Comparison of ENCODE assay signal across 16 cellular contexts in the genomic region with DNA sequence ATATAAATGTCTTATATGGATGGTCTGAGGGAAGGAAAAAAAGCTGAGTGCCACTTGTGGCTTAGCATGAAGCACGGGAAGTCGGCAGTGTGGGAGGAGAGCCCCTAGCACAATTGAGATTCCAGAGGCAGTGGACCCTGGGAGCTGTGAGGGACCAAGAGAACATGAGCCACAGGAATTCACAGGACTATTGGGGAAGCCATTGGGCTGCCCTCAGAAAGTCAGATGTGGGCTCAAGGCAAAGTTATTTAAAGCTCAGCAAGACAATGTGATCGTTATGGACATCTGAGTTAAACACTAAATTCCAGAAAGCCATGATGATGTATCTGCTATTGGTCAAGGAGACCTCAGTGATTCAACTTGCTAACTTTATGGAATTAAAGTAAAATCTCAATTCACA.
DNase-seq lines count a peak whose midpoint lies in the region; ATAC-seq and TF ChIP-seq lines count a peak whose summit lies in the region.
"Had no signal": no experiment of that assay in that cellular context is flagged by ENCODE, and none has a peak within 500 bp of the region (broad histone marks: within the 10 kb centered on the region; RNA-seq: fewer than 3 reads in every experiment).

No MANE protein-coding gene starts in this region.

- H3K36me3 ChIP-seq in mucosa of descending colon (ENCODE audit: low read depth) = no peaks in the 10 kb centered on the region
- H3K36me3 ChIP-seq: BLaER1 treated with 17β-estradiol and CSF1 and Interleukin-3, amounts not matched to agents 10 nM and 100 nM; HAP-1 had no signal

- ATAC-seq in mucosa of descending colon (no peak), HG03045 (IDR thresholded peaks at IDR 0.05; ENCODE audit: unreplicated experiment) (no peak)
- ATAC-seq: CD8-positive, alpha-beta T cell; GM12878 had no signal

- peak; percentile 29 for DNase-seq in EH (ENCODE audit: low read depth)
- DNase-seq in foreskin melanocyte = peak; percentile 15
- peak; percentile 63 for DNase-seq in renal cortical epithelial cell (ENCODE audit: low read depth)
- no peak for DNase-seq in stimulated activated CD4-positive, alpha-beta T cell treated with anti-CD3 and anti-CD28 coated beads, Interleukin-4, amount 100 ng/mL, for 1 hour
- DNase-seq in HK-2 (ENCODE audit: unreplicated experiment) = no peak
- no peak for DNase-seq in mucosa of descending colon
- DNase-seq: 8988T; Calu3; CD8-positive, alpha-beta T cell; DMS79 treated with DMSO at 0.1 percent for 48 hours; EL; GM23248 had no signal

- no peaks in the 10 kb centered on the region for H3K4me1 ChIP-seq in mucosa of descending colon (ENCODE audit: low read depth)
- H3K4me1 ChIP-seq: BLaER1 treated with 17β-estradiol and CSF1 and Interleukin-3, amounts not matched to agents 10 nM and 100 nM; HAP-1 had no signal

- intact Hi-C loops in mucosa of descending colon (cut with DNase I, micrococcal nuclease) = no loop called here

- H3K4me3 ChIP-seq in mucosa of descending colon = no peak overlapping the region
- H3K4me3 ChIP-seq: BLaER1 treated with 17β-estradiol and CSF1 and Interleukin-3, amounts not matched to agents 10 nM and 100 nM; GM12878; GM23248; HAP-1 had no signal

- no peak for TF ChIP-seq CTCF in mucosa of descending colon (IDR thresholded peaks at IDR 0.05)

- no peaks in the 10 kb centered on the region for H3K9me3 ChIP-seq in mucosa of descending colon
- H3K9me3 ChIP-seq: BLaER1 treated with 17β-estradiol and CSF1 and Interleukin-3, amounts not matched to agents 10 nM and 100 nM; HAP-1 had no signal

Comparison
In these comparisons a context has a peak if more than half of its experiments do, and no peak if none do; other contexts are left out.
1. DNase-seq: peak in EH (single experiment), foreskin melanocyte (single experiment) and renal cortical epithelial cell (single experiment); none in stimulated activated CD4-positive, alpha-beta T cell treated with anti-CD3 and anti-CD28 coated beads, Interleukin-4, amount 100 ng/mL, for 1 hour (single experiment), HK-2 (single experiment) and mucosa of descending colon (0 of 3).